Comparison of ENCODE assay signal across 8 cellular contexts in the genomic region with DNA sequence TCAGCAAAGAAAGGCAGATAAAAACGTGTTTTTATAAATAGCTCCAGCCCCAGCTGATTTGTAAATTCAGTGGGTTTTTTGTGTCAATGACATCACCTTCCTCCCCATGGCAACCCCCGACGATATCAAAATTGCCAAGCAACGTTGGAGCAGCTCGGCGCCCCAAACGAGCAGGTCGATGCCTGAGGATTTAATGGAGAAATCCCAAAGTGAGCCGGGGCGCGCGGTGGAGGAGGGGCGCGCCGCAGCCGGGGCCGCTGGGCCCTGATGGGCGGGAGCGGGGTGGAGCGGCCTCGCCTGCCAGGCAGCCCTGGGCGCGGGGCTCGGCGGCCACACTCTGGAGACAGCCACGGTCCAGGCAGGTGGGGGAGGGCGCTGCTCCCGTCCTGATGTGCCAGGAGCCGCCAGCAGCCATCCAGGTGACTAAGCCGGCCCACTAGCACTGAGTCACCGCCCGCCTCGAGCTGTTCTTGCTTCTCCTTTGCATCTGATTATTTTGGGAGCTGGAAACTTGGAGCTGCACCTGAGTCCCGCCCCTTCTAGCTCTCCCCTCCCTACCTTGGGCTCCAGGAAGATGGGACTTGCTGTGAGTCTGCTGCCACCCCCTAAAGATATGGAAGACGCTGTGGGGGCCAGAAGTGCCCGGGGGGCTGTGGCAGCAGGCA. TPM values are rescaled to one million over a fixed set of nuclear protein-coding genes. Genes with fewer than 3 reads are reported as not detected.
DNase-seq lines count a peak whose midpoint lies in the region; ATAC-seq and TF ChIP-seq lines count a peak whose summit lies in the region.

A gene (plus strand): TSS at position 137 of the 665 bp plus-strand sequence. CDS start 25,723 bp downstream, outside the sequence.

- H3K9me3 Mint-ChIP-seq in activated naive CD8-positive, alpha-beta T cell treated with anti-CD3 and anti-CD28 coated beads, Interleukin-2, amount 50 U/mL, for 24 hours: no peaks in the 10 kb centered on the region

- ATAC-seq in activated CD4-positive, CD25-positive, alpha-beta regulatory T cell treated with anti-CD3 and anti-CD28 coated beads, Interleukin-2, amount 50 U/mL, for 24 hours: peak; percentile 82
- peak; percentile 80 for ATAC-seq in activated naive CD8-positive, alpha-beta T cell treated with anti-CD3 and anti-CD28 coated beads, Interleukin-2, amount 50 U/mL, for 24 hours
- peak; percentile 82 for ATAC-seq in left ventricle myocardium superior
- peak; percentile 76 to 92 (median 90) for ATAC-seq in psoas muscle
- ATAC-seq in HG03280 (IDR thresholded peaks at IDR 0.05; ENCODE audit: unreplicated experiment): no peak
- ATAC-seq in HG03159 (IDR thresholded peaks at IDR 0.05; ENCODE audit: unreplicated experiment): no peak

- 2 to 4% (median 3%) methylated on average over 24 to 36 of the region's 36 CpGs for WGBS in psoas muscle, 3 donors

- no peak within 1 kb of the TSS for H3K27ac ChIP-seq in psoas muscle

- peak within 1 kb of the TSS; percentile 50 for H3K4me3 ChIP-seq in psoas muscle

- H3K4me3 Mint-ChIP-seq in activated naive CD8-positive, alpha-beta T cell treated with anti-CD3 and anti-CD28 coated beads, Interleukin-2, amount 50 U/mL, for 24 hours: no peak within 1 kb of the TSS

- TF ChIP-seq CTCF in psoas muscle (IDR thresholded peaks at IDR 0.05): no peak

- H3K4me1 ChIP-seq in psoas muscle: no peaks in the 10 kb centered on the region

- H3K4me1 Mint-ChIP-seq in activated naive CD8-positive, alpha-beta T cell treated with anti-CD3 and anti-CD28 coated beads, Interleukin-2, amount 50 U/mL, for 24 hours: peaks cover 8% of the 10 kb centered on the region

- H3K27ac Mint-ChIP-seq in activated naive CD8-positive, alpha-beta T cell treated with anti-CD3 and anti-CD28 coated beads, Interleukin-2, amount 50 U/mL, for 24 hours: peak within 1 kb of the TSS; percentile 11

- intact Hi-C loops in left ventricle myocardium superior (cut with micrococcal nuclease): no loop called here
- intact Hi-C loops in psoas muscle (cut with DNase I): no loop called here

- no peak for DNase-seq in activated CD4-positive, CD25-positive, alpha-beta regulatory T cell treated with anti-CD3 and anti-CD28 coated beads, Interleukin-2, amount 50 U/mL, for 72 hours
- DNase-seq in NCI-H2227 treated with DMSO at 0.1 percent for 48 hours (lab: John Stamatoyannopoulos, UW) (peak; percentile 15), left ventricle myocardium superior (peak; percentile 47), psoas muscle (peak in 1 of 2 donors; percentile 68)
- DNase-seq in activated naive CD8-positive, alpha-beta T cell treated with anti-CD3 and anti-CD28 coated beads, Interleukin-2, amount 50 U/mL, for 24 hours: peak; percentile 50

- no peaks in the 10 kb centered on the region for H3K36me3 ChIP-seq in psoas muscle (ENCODE audit: insufficient read depth in 1 of 2, low read depth in 1 of 2)

- no peaks in the 10 kb centered on the region for H3K36me3 Mint-ChIP-seq in activated naive CD8-positive, alpha-beta T cell treated with anti-CD3 and anti-CD28 coated beads, Interleukin-2, amount 50 U/mL, for 24 hours (ENCODE audit: low read depth)

- H3K27me3 Mint-ChIP-seq in activated naive CD8-positive, alpha-beta T cell treated with anti-CD3 and anti-CD28 coated beads, Interleukin-2, amount 50 U/mL, for 24 hours: peaks cover 17% of the 10 kb centered on the region

- H3K9me3 ChIP-seq in psoas muscle: no peaks in the 10 kb centered on the region

- peaks cover 0 to 27% (median 0%) of the 10 kb centered on the region in 3 donors for H3K27me3 ChIP-seq in psoas muscle (ENCODE audit: insufficient read depth in 3 of 3, low read length in 2 of 3)

RNA-seq across cellular contexts. Expression of the gene that starts here (rescaled TPM):
- total RNA-seq in left ventricle myocardium superior (11.1 TPM), psoas muscle (1 to 10 TPM in 2 of 4 donors, under 1 TPM in 2; 0.44 to 3.0 (median 1.2) TPM)
- polyA plus RNA-seq in psoas muscle: 1 to 10 TPM in 1 of 3 donors, under 1 TPM in 2; 0.03 to 1.1 (median 0.47) TPM

Comparison
In these comparisons a context has a peak if more than half of its experiments do, and no peak if none do; other contexts are left out.
1. ATAC-seq: peak in activated CD4-positive, CD25-positive, alpha-beta regulatory T cell treated with anti-CD3 and anti-CD28 coated beads, Interleukin-2, amount 50 U/mL, for 24 hours (2 of 2), activated naive CD8-positive, alpha-beta T cell treated with anti-CD3 and anti-CD28 coated beads, Interleukin-2, amount 50 U/mL, for 24 hours (single experiment), left ventricle myocardium superior (single experiment) and psoas muscle (4 of 4); none in HG03280 (single experiment) and HG03159 (single experiment).